Comparison of ENCODE assay signal across 7 cellular contexts in genomic region chr1:88180449-88181108, GRCh38.
A peak's percentile ranks its signal among the peaks of the same experiment; 100 is the strongest.
DNase-seq lines count a peak whose midpoint lies in the region; ATAC-seq and TF ChIP-seq lines count a peak whose summit lies in the region.

No MANE protein-coding gene starts in this region.

- DNase-seq in NB4 (ENCODE audit: low read depth) (peak; percentile 75), SK-N-DZ (ENCODE audit: low spot score) (peak; percentile 92), left cardiac atrium (peak; percentile 54), renal cortical epithelial cell (ENCODE audit: low read depth) (peak; percentile 83)
- DNase-seq in activated naive CD8-positive, alpha-beta T cell treated with anti-CD3 and anti-CD28 coated beads for 36 hours = peak; percentile 56

- no peak overlapping the region for H3K27ac Mint-ChIP-seq in activated naive CD8-positive, alpha-beta T cell treated with anti-CD3 and anti-CD28 coated beads for 36 hours

- ATAC-seq in GM18498 (IDR thresholded peaks at IDR 0.05; ENCODE audit: unreplicated experiment) (peak; percentile 99), HG02623 (IDR thresholded peaks at IDR 0.05; ENCODE audit: unreplicated experiment) (peak; percentile 99), left cardiac atrium (peak; percentile 95 to 96)

- no peak overlapping the region for H3K4me3 Mint-ChIP-seq in activated naive CD8-positive, alpha-beta T cell treated with anti-CD3 and anti-CD28 coated beads for 36 hours

- peaks cover 7% of the 10 kb centered on the region for H3K27me3 Mint-ChIP-seq in activated naive CD8-positive, alpha-beta T cell treated with anti-CD3 and anti-CD28 coated beads for 36 hours

- no peaks in the 10 kb centered on the region for H3K9me3 Mint-ChIP-seq in activated naive CD8-positive, alpha-beta T cell treated with anti-CD3 and anti-CD28 coated beads for 36 hours

- TF ChIP-seq CTCF in NB4 (IDR thresholded peaks at IDR 0.05; ENCODE audit: low read depth, low read length) = peak; percentile 95

- intact Hi-C loops in left cardiac atrium (cut with DNase I) = loop anchor here in 1 of 2 donors (5.0 kb wide), 2 partner anchors 122 to 367 kb away; no protein-coding TSS in a partner anchor

- no peak for TF ChIP-seq POLR2A in NB4 (IDR thresholded peaks at IDR 0.05; ENCODE audit: extremely low read depth, insufficient read length)

- no peaks in the 10 kb centered on the region for H3K36me3 Mint-ChIP-seq in activated naive CD8-positive, alpha-beta T cell treated with anti-CD3 and anti-CD28 coated beads for 36 hours

- no peak overlapping the region for H3K4me3 ChIP-seq in NB4 (ENCODE audit: low read depth, low read length)

- no peaks in the 10 kb centered on the region for H3K4me1 Mint-ChIP-seq in activated naive CD8-positive, alpha-beta T cell treated with anti-CD3 and anti-CD28 coated beads for 36 hours
